ENCODE assay signal across 11 cellular contexts in genomic region chr11:35280727-35281126, GRCh38.
"Had no signal": no experiment of that assay in that cellular context is flagged by ENCODE, and none has a peak within 500 bp of the region (broad histone marks: within the 10 kb centered on the region; RNA-seq: fewer than 3 reads in every experiment).

No MANE protein-coding gene starts in this region.

- H3K27me3 ChIP-seq: neutrophil, tibial nerve had no signal

- DNase-seq: activated CD4-positive, alpha-beta T cell treated with anti-CD3 and anti-CD28 coated beads, Interleukin-2, amount 50 U/mL, for 1 hour; activated naive CD4-positive, alpha-beta T cell treated with anti-CD3 and anti-CD28 coated beads for 36 hours; activated T-cell treated with anti-CD3 and anti-CD28 coated beads for 4 hours; amniotic stem cell; naive thymus-derived CD4-positive, alpha-beta T cell; stimulated activated CD4-positive, alpha-beta T cell treated with anti-CD3 and anti-CD28 coated beads, Interleukin-12 subunit alpha, Interleukin-12 subunit beta, amount 100 ng/mL, for 4 hours; stimulated activated naive CD4-positive, alpha-beta T cell had no signal

- H3K9me3 ChIP-seq: neutrophil, tibial nerve had no signal

- H3K4me3 ChIP-seq: lung, tibial nerve had no signal

- H3K27ac ChIP-seq: neutrophil had no signal

- H3K36me3 ChIP-seq: neutrophil, tibial nerve had no signal

- ATAC-seq: activated T-helper 17 cell treated with anti-CD3 and anti-CD28 coated beads, Interleukin-2, amount 50 U/mL, for 72 hours; naive thymus-derived CD4-positive, alpha-beta T cell had no signal
